ENCODE assay signal across 16 cellular contexts in genomic region chr16:86768999-86769398, GRCh38.
DNase-seq lines count a peak whose midpoint lies in the region; ATAC-seq, FAIRE-seq and TF ChIP-seq lines count a peak whose summit lies in the region.
"Had no signal": no experiment of that assay in that cellular context is flagged by ENCODE, and none has a peak within 500 bp of the region (broad histone marks: within the 10 kb centered on the region; RNA-seq: fewer than 3 reads in every experiment).

No MANE protein-coding gene starts in this region.

- WGBS in A549 (ENCODE audit: missing lambda C conversion rate): 48% methylated on average over 7 of the region's 7 CpGs

- H3K36me3 Mint-ChIP-seq in naive thymus-derived CD4-positive, alpha-beta T cell: no peaks in the 10 kb centered on the region
- H3K36me3 Mint-ChIP-seq: activated naive CD4-positive, alpha-beta T cell treated with anti-CD3 and anti-CD28 coated beads, Interleukin-2, amount 10 ng/mL, durations not matched to agents 7 days and 5 days had no signal

- TF ChIP-seq EP300 in A549 (IDR thresholded peaks at IDR 0.05): no peak

- POLR2A ChIA-PET in A549 (lab: Yijun Ruan, JAX): no interaction called here
- POLR2A ChIA-PET in naive thymus-derived CD4-positive, alpha-beta T cell (lab: Charles Lee): no interaction called here

- H3K9me3 Mint-ChIP-seq in naive thymus-derived CD4-positive, alpha-beta T cell: peaks cover 0 to 5% (median 0%) of the 10 kb centered on the region in 11 donors
- H3K9me3 Mint-ChIP-seq: activated naive CD4-positive, alpha-beta T cell treated with anti-CD3 and anti-CD28 coated beads, Interleukin-2, amount 10 ng/mL, durations not matched to agents 7 days and 5 days had no signal

- no peak for TF ChIP-seq POLR2A in A549 (IDR thresholded peaks at IDR 0.05; ENCODE audit: low read length)

- intact Hi-C loops in naive thymus-derived CD4-positive, alpha-beta T cell (cut with micrococcal nuclease): no loop called here

- TF ChIP-seq RAD21 in A549 (conservative IDR thresholded peaks at IDR 0.05 in 1 of 2, IDR thresholded peaks at IDR 0.05 in 1 of 2): no peak

- no peak overlapping the region for H3K27ac Mint-ChIP-seq in naive thymus-derived CD4-positive, alpha-beta T cell
- H3K27ac Mint-ChIP-seq: activated naive CD4-positive, alpha-beta T cell treated with anti-CD3 and anti-CD28 coated beads, Interleukin-2, amount 10 ng/mL, durations not matched to agents 7 days and 5 days had no signal

- peak overlapping the region; percentile 24; the same call in 1 of the 3 replicates for H3K4me2 ChIP-seq in A549

- CTCF ChIA-PET in A549 (lab: Yijun Ruan, JAX): interaction anchor here (1.4 kb wide), 1 partner anchor 10 kb away, joined by 5 read pairs; no protein-coding TSS in a partner anchor
- CTCF ChIA-PET in naive thymus-derived CD4-positive, alpha-beta T cell (lab: Charles Lee): no interaction called here

- peaks cover 0 to 61% (median 37%) of the 10 kb centered on the region in 5 donors for H3K27me3 Mint-ChIP-seq in naive thymus-derived CD4-positive, alpha-beta T cell

- in situ Hi-C loops in astrocyte of the spinal cord (cut with HindIII; ENCODE audit: low sequenced_read_pairs): no loop called here

- no peak overlapping the region for H3K4me3 Mint-ChIP-seq in naive thymus-derived CD4-positive, alpha-beta T cell
- H3K4me3 Mint-ChIP-seq: activated naive CD4-positive, alpha-beta T cell treated with anti-CD3 and anti-CD28 coated beads, Interleukin-2, amount 10 ng/mL, durations not matched to agents 7 days and 5 days had no signal

- no peaks in the 10 kb centered on the region for H3K4me1 Mint-ChIP-seq in naive thymus-derived CD4-positive, alpha-beta T cell
- H3K4me1 Mint-ChIP-seq: activated naive CD4-positive, alpha-beta T cell treated with anti-CD3 and anti-CD28 coated beads, Interleukin-2, amount 10 ng/mL, durations not matched to agents 7 days and 5 days had no signal

- no peaks in the 10 kb centered on the region for H3K36me3 ChIP-seq in naive thymus-derived CD4-positive, alpha-beta T cell (ENCODE audit: control insufficient read depth in 2 of 3, insufficient read depth in 3 of 3, low read length in 3 of 3)
- H3K36me3 ChIP-seq: transverse colon had no signal

- FAIRE-seq in A549 (lab: Jason Lieb, UNC): no peak

- TF ChIP-seq CTCF in A549 (IDR thresholded peaks at IDR 0.05): no peak
- no peak for TF ChIP-seq CTCF in astrocyte of the spinal cord (IDR thresholded peaks at IDR 0.05; ENCODE audit: low read depth, low read length)

- no peaks in the 10 kb centered on the region for H3K27me3 ChIP-seq in naive thymus-derived CD4-positive, alpha-beta T cell (ENCODE audit: control insufficient read depth in 2 of 2, insufficient read depth in 2 of 2, low read length in 2 of 2)

- peaks cover 9% of the 10 kb centered on the region; the same call in 2 of the 3 replicates for H3K4me1 ChIP-seq in A549
- no peaks in the 10 kb centered on the region for H3K4me1 ChIP-seq in naive thymus-derived CD4-positive, alpha-beta T cell (ENCODE audit: control insufficient read depth in 2 of 2, insufficient read depth in 2 of 2, low read length in 2 of 2)
- H3K4me1 ChIP-seq: transverse colon had no signal

- ATAC-seq in A549 (no peak), HG02973 (IDR thresholded peaks at IDR 0.05; ENCODE audit: unreplicated experiment) (peak; percentile 56), GM19324 (IDR thresholded peaks at IDR 0.05; ENCODE audit: low FRiP score, unreplicated experiment) (no peak), GM19023 (IDR thresholded peaks at IDR 0.05; ENCODE audit: unreplicated experiment) (no peak)
- no peak for ATAC-seq in naive thymus-derived CD4-positive, alpha-beta T cell

- H3K4me3 ChIP-seq in A549 (no peak overlapping the region), astrocyte of the spinal cord (ENCODE audit: low read depth, low read length) (no peak overlapping the region)
- no peak overlapping the region for H3K4me3 ChIP-seq in naive thymus-derived CD4-positive, alpha-beta T cell (ENCODE audit: low read length)
- H3K4me3 ChIP-seq: SK-N-MC, transverse colon had no signal

- no peaks in the 10 kb centered on the region for H3K9me3 ChIP-seq in A549
- no peaks in the 10 kb centered on the region for H3K9me3 ChIP-seq in naive thymus-derived CD4-positive, alpha-beta T cell (ENCODE audit: control insufficient read depth in 2 of 3, low read length in 3 of 3)
- H3K9me3 ChIP-seq: transverse colon had no signal

- H3K27ac ChIP-seq in A549: no peak overlapping the region
- no peak overlapping the region for H3K27ac ChIP-seq in naive thymus-derived CD4-positive, alpha-beta T cell (ENCODE audit: low read depth, low read length)
- H3K27ac ChIP-seq: SK-N-MC, transverse colon, VCaP had no signal

- peak in 1 of 2 experiments; percentile 43 for DNase-seq in A549 (ENCODE audit: low read depth in 1 of 2, low spot score in 1 of 2)
- DNase-seq in astrocyte of the spinal cord (ENCODE audit: low read depth, low spot score): peak; percentile 57
- peak; percentile 84 for DNase-seq in kidney glomerular epithelial cell (lab: John Stamatoyannopoulos, UW)
- DNase-seq in activated T-cell treated with anti-CD3 and anti-CD28 coated beads for 4 hours: no peak
- no peak for DNase-seq in naive thymus-derived CD4-positive, alpha-beta T cell
- DNase-seq: activated naive CD4-positive, alpha-beta T cell treated with anti-CD3 and anti-CD28 coated beads, Interleukin-2, amount 10 ng/mL, durations not matched to agents 7 days and 5 days; DMS 273 treated with DMSO at 0.1 percent for 48 hours; erythroblast; Kasumi-1; mesendoderm; transverse colon had no signal

TF ChIP-seq in A549, 52 proteins besides CTCF, POLR2A, EP300 and RAD21:
- TF ChIP-seq RFX5 (IDR thresholded peaks at IDR 0.05) (no peak), TFCP2L1 (CRISPR knock-in tag; IDR thresholded peaks at IDR 0.05) (no peak), ESRRA (IDR thresholded peaks at IDR 0.05; ENCODE audit: borderline replicate concordance, low read length) (no peak), JUNB (IDR thresholded peaks at IDR 0.05) (no peak), FOSL2 (IDR thresholded peaks at IDR 0.05) (no peak), FOSL2 (CRISPR knock-in tag; IDR thresholded peaks at IDR 0.05) (no peak), ATOH8 (CRISPR knock-in tag; IDR thresholded peaks at IDR 0.05; ENCODE audit: low read depth) (no peak)
TF ChIP-seq in A549: peak in this region for 0.

Comparison
In these comparisons a context has a peak if more than half of its experiments do, and no peak if none do; other contexts are left out.
1. DNase-seq: peak in astrocyte of the spinal cord (single experiment) and kidney glomerular epithelial cell (single experiment); none in activated T-cell treated with anti-CD3 and anti-CD28 coated beads for 4 hours (single experiment) and naive thymus-derived CD4-positive, alpha-beta T cell (0 of 9).